Comparison of ENCODE assay signal across 8 cellular contexts in genomic region chr11:76380977-76381719, GRCh38. TPM values are rescaled to one million over a fixed set of nuclear protein-coding genes. Genes with fewer than 3 reads are reported as not detected.
DNase-seq lines count a peak whose midpoint lies in the region; ATAC-seq and TF ChIP-seq lines count a peak whose summit lies in the region.

Gene GVQW3 (plus strand): TSS chr11:76381323. CDS start chr11:76381829, 506 bp downstream.
Gene THAP12 (minus strand): TSS chr11:76381132. CDS start chr11:76380836, 296 bp downstream.

- H3K4me1 ChIP-seq in right cardiac atrium (ENCODE audit: control insufficient read depth, insufficient read depth, low read length): peaks cover 7% of the 10 kb centered on the region
- H3K4me1 ChIP-seq in vagina: peaks cover 35% of the 10 kb centered on the region

- H3K9me3 ChIP-seq in right cardiac atrium (ENCODE audit: control insufficient read depth, low read length) (no peaks in the 10 kb centered on the region), vagina (no peaks in the 10 kb centered on the region)

- H3K36me3 ChIP-seq in vagina: no peaks in the 10 kb centered on the region

- TF ChIP-seq POLR2A in vagina (IDR thresholded peaks at IDR 0.05): peak in 1 of 2 donors; percentile 42

- intact Hi-C loops in right cardiac atrium (cut with DNase I) (loop anchor here in 1 of 4 donors (10.0 kb wide), 1 partner anchor 54 kb away; no protein-coding TSS in a partner anchor), vagina (cut with DNase I) (no loop called here)

- peak within 1 kb of the TSS; percentile 31 for H3K27ac ChIP-seq in right cardiac atrium (ENCODE audit: low read length)
- H3K27ac ChIP-seq in vagina: peak within 1 kb of the TSS; percentile 78

- under 1% methylated on average over 69 of the region's 69 CpGs for WGBS in right cardiac atrium

- H3K4me3 ChIP-seq in right cardiac atrium (ENCODE audit: low read length) (peak within 1 kb of the TSS; percentile 92), vagina (peak within 1 kb of the TSS; percentile 74 to 95)

- H3K27me3 ChIP-seq in right cardiac atrium (ENCODE audit: control insufficient read depth, insufficient read depth) (no peaks in the 10 kb centered on the region), vagina (no peaks in the 10 kb centered on the region)

- ATAC-seq in GM18498 (IDR thresholded peaks at IDR 0.05; ENCODE audit: unreplicated experiment) (peak; percentile 83), HG02885 (IDR thresholded peaks at IDR 0.05; ENCODE audit: poor library complexity, unreplicated experiment) (peak; percentile 79), right cardiac atrium (peak; percentile 99)

- no peak for TF ChIP-seq CTCF in vagina (IDR thresholded peaks at IDR 0.05)

- peak; percentile 87 for DNase-seq in NCI-H146 treated with DMSO at 0.1 percent for 48 hours (lab: John Stamatoyannopoulos, UW; ENCODE audit: unreplicated experiment)
- peak; percentile 94 to 98 (median 96) for DNase-seq in T-helper 1 cell
- DNase-seq in amygdala (lab: John Stamatoyannopoulos, UW): peak; percentile 78 to 99 (median 94)
- peak; percentile 97 to 99 (median 99) for DNase-seq in right cardiac atrium
- DNase-seq in putamen (ENCODE audit: low spot score): peak; percentile 99
- DNase-seq in vagina (ENCODE audit: extremely low spot score in 2 of 2): peak in 1 of 2 donors; percentile 96

RNA-seq across cellular contexts. Expression of gene GVQW3, which starts in this region (rescaled TPM):
- total RNA-seq in right cardiac atrium (1 to 10 TPM in 3 of 4 donors, under 1 TPM in 1; 0.92 to 3.5 (median 2.1) TPM), vagina (1.2 TPM)
- polyA plus RNA-seq in right cardiac atrium: 0.77 TPM

RNA-seq across cellular contexts. Expression of gene THAP12, which starts in this region (rescaled TPM):
- total RNA-seq in right cardiac atrium (10 to 100 TPM; 18.0 to 23.6 (median 19.7) TPM), vagina (25.8 TPM)
- polyA plus RNA-seq in right cardiac atrium: 10.5 TPM
